17 cellular contexts compared by ENCODE assay signal in the genomic region with DNA sequence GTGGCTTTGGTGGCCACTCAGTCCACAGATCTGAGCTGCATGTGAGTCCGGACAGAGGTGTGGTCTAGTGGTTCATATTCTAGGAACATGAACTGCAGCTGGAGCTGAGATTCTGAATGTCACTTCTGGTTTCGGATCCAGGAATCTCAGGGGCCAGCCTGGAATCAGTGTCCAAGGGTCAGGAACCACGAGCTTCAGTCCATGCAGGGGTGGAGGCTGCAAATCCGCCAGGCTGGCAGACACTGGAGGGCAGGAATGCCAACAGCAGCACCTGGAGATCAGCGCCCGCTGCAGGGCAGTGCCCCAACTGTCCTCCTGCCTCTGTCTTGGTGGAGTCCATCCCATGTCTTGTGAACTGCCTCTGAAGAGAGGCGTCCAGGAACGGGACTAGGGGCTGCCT.
"Had no signal": no experiment of that assay in that cellular context is flagged by ENCODE, and none has a peak within 500 bp of the region (broad histone marks: within the 10 kb centered on the region; RNA-seq: fewer than 3 reads in every experiment).

No MANE protein-coding gene starts in this region.

- H3K4me1 ChIP-seq: esophagus muscularis mucosa, foreskin keratinocyte, gastroesophageal sphincter, heart left ventricle, left lung, lower lobe of right lung had no signal

- H3K27ac ChIP-seq: coronary artery, esophagus muscularis mucosa, foreskin keratinocyte, gastroesophageal sphincter, heart left ventricle, hepatocyte, left lung, lower lobe of right lung had no signal

- H3K27me3 ChIP-seq: foreskin keratinocyte, hepatocyte had no signal

- H3K36me3 ChIP-seq: esophagus muscularis mucosa, gastroesophageal sphincter, heart left ventricle, left lung, lower lobe of right lung had no signal

- H3K4me3 ChIP-seq: coronary artery, dorsolateral prefrontal cortex, esophagus muscularis mucosa, gastroesophageal sphincter, heart left ventricle, hepatocyte, left lung, lower lobe of right lung had no signal

- H3K4me2 ChIP-seq: hepatocyte had no signal

- DNase-seq: cerebellar nuclear complex; dermis blood vessel endothelial cell; dorsolateral prefrontal cortex; effector CD4-positive, alpha-beta T cell; effector memory CD4-positive, alpha-beta T cell; foreskin keratinocyte; left cardiac atrium; left lung; left ventricle myocardium superior; lower lobe of right lung; mesendoderm; midbrain had no signal

- H2AFZ ChIP-seq: hepatocyte had no signal

- H3K79me2 ChIP-seq: hepatocyte had no signal
